8 cellular contexts compared by ENCODE assay signal in genomic region chr6:109477725-109478124, GRCh38. TPM values are rescaled to one million over a fixed set of nuclear protein-coding genes. Genes with fewer than 3 reads are reported as not detected.
DNase-seq lines count a peak whose midpoint lies in the region; ATAC-seq and TF ChIP-seq lines count a peak whose summit lies in the region.

No MANE protein-coding gene starts in this region.

- peak overlapping the region; percentile 86 for H3K27ac Mint-ChIP-seq in T-cell

- H2AFZ ChIP-seq in mesenchymal stem cell (ENCODE audit: low read depth, low read length) = no peak overlapping the region

- H3K4me3 ChIP-seq in GM12865 (ENCODE audit: low read depth, low read length) (peak overlapping the region; percentile 65), HFF-Myc (replicated peaks; ENCODE audit: low read depth, low read length) (peak overlapping the region; percentile 35), mesenchymal stem cell (ENCODE audit: insufficient read depth in 1 of 2, low read depth in 1 of 2, low read length in 2 of 2) (peak overlapping the region in 1 of 2 experiments; percentile 70)

- no peak overlapping the region for H4K91ac ChIP-seq in mesenchymal stem cell (ENCODE audit: low read length)

- H3K27ac ChIP-seq in mesenchymal stem cell (ENCODE audit: low read length, poor library complexity, severe bottlenecking) = peak overlapping the region; percentile 90

- POLR2A ChIA-PET in T-cell (lab: Charles Lee) = interaction anchor here in 1 of 2 donors (0.6 kb wide), 1 partner anchor 14 kb away, joined by 3 read pairs; no protein-coding TSS in a partner anchor

- H3K4me2 ChIP-seq in mesenchymal stem cell (ENCODE audit: low read length, poor library complexity, severe bottlenecking) = peak overlapping the region; percentile 47

- H3K4me3 Mint-ChIP-seq in T-cell = peak overlapping the region; percentile 77 to 93 (median 89)

- no peak overlapping the region for H3K18ac ChIP-seq in mesenchymal stem cell (ENCODE audit: low read depth in 1 of 2, low read length in 2 of 2)

- H2BK15ac ChIP-seq in mesenchymal stem cell (ENCODE audit: low read depth, poor library complexity, severe bottlenecking) = no peak overlapping the region

- H3K23ac ChIP-seq in mesenchymal stem cell (ENCODE audit: low read length in 2 of 2) = no peak overlapping the region

- no peak overlapping the region for H4K8ac ChIP-seq in mesenchymal stem cell (ENCODE audit: low read length)

- no peaks in the 10 kb centered on the region for H3K9me3 ChIP-seq in mesenchymal stem cell (ENCODE audit: control insufficient read depth, low read length)

- H3K36me3 ChIP-seq in mesenchymal stem cell (ENCODE audit: control insufficient read depth in 1 of 2, insufficient read depth in 2 of 2, low read depth in 1 of 2, low read length in 2 of 2) = peaks cover 26 to 75% of the 10 kb centered on the region in 2 experiments

- ATAC-seq in T-cell (replicated peaks in 1 of 4) (no peak), HG03378 (IDR thresholded peaks at IDR 0.05; ENCODE audit: unreplicated experiment) (no peak)

- H3K4me1 Mint-ChIP-seq in T-cell = peaks cover 77 to 84% (median 80%) of the 10 kb centered on the region in 3 donors

- no peaks in the 10 kb centered on the region for H3K9me3 Mint-ChIP-seq in T-cell

- H2BK12ac ChIP-seq in mesenchymal stem cell (ENCODE audit: low read length in 2 of 2) = no peak overlapping the region

- no peak for DNase-seq in GM12865 (ENCODE audit: low read depth)
- no peak for DNase-seq in HFF-Myc (ENCODE audit: extremely low read depth, low read depth)
- DNase-seq in T-cell = no peak
- no peak for DNase-seq in mesenchymal stem cell
- no peak for DNase-seq in NCI-H774 (lab: John Stamatoyannopoulos, UW)
- DNase-seq in D341Med (ENCODE audit: low spot score) = no peak
- DNase-seq in SW 1271 (lab: John Stamatoyannopoulos, UW) = no peak

- CTCF ChIA-PET in T-cell (lab: Charles Lee) = interaction anchor here (0.6 to 1.5 kb wide), 4 partner anchors 13 to 46 kb away, joined by 3 to 5 read pairs (median 4); partner anchors contain the start of gene MICAL1 (in 1 of the 2)

- H3K4ac ChIP-seq in mesenchymal stem cell (ENCODE audit: low read depth in 1 of 2, low read length in 2 of 2) = no peak overlapping the region

- WGBS in mesenchymal stem cell = 81% methylated on average over 1 of the region's 2 CpGs

- H2AK5ac ChIP-seq in mesenchymal stem cell (ENCODE audit: low read length, severe bottlenecking) = peak overlapping the region; percentile 50

- H2BK120ac ChIP-seq in mesenchymal stem cell (ENCODE audit: low read depth, low read length) = no peak overlapping the region

- no peak overlapping the region for H2BK5ac ChIP-seq in mesenchymal stem cell (ENCODE audit: low read depth, low read length, poor library complexity, severe bottlenecking)

- H3K9ac ChIP-seq in mesenchymal stem cell (ENCODE audit: low read length) = peak overlapping the region; percentile 86

- H3K4me1 ChIP-seq in mesenchymal stem cell (ENCODE audit: control insufficient read depth, insufficient read depth, low read depth, low read length) = peaks cover 22% of the 10 kb centered on the region

- no peaks in the 10 kb centered on the region for H3K27me3 ChIP-seq in mesenchymal stem cell (ENCODE audit: control insufficient read depth in 1 of 2, insufficient read depth in 1 of 2, low read length in 2 of 2)

- TF ChIP-seq CTCF in GM12865 (IDR thresholded peaks at IDR 0.05; ENCODE audit: insufficient read depth, low read depth, low read length, missing control alignments) = no peak
- TF ChIP-seq CTCF in HFF-Myc (IDR thresholded peaks at IDR 0.05; ENCODE audit: low read depth, low read length, missing control alignments) = no peak

- H3K79me1 ChIP-seq in mesenchymal stem cell (replicated peaks; ENCODE audit: low read length, poor library complexity, severe bottlenecking) = peaks cover 30% of the 10 kb centered on the region

- H3K14ac ChIP-seq in mesenchymal stem cell (ENCODE audit: low read length in 2 of 2) = no peak overlapping the region

- H3K36me3 Mint-ChIP-seq in T-cell = peaks cover 72% of the 10 kb centered on the region

- no peaks in the 10 kb centered on the region for H3K27me3 Mint-ChIP-seq in T-cell

RNA-seq across cellular contexts. Expression of gene ZBTB24, which starts 5.3 kb away (rescaled TPM):
- total RNA-seq in T-cell = 10 to 100 TPM; 14.1 to 21.2 (median 19.5) TPM
- polyA plus RNA-seq in mesenchymal stem cell (2013, experiment 1 of 2) = 3.7 TPM
- polyA plus RNA-seq in mesenchymal stem cell (2013, experiment 2 of 2) = 3.7 TPM

RNA-seq across cellular contexts. Expression of gene MICAL1, which starts 22.2 kb away (rescaled TPM):
- 100 to 1,000 TPM in 1 of 5 donors, 10 to 100 TPM in 4; 81.9 to 108 (median 89.5) TPM for total RNA-seq in T-cell
- polyA plus RNA-seq in mesenchymal stem cell (2013, experiment 1 of 2) = 25.7 TPM
- 24.6 TPM for polyA plus RNA-seq in mesenchymal stem cell (2013, experiment 2 of 2)

RNA-seq across cellular contexts. Expression of gene SMPD2, which starts 37.2 kb away (rescaled TPM):
- total RNA-seq in T-cell = 10 to 100 TPM; 21.1 to 36.7 (median 23.7) TPM
- polyA plus RNA-seq in mesenchymal stem cell (2013, experiment 1 of 2) = 4.7 TPM
- 5.0 TPM for polyA plus RNA-seq in mesenchymal stem cell (2013, experiment 2 of 2)

RNA-seq across cellular contexts. Expression of gene PPIL6, which starts 37.3 kb away (rescaled TPM):
- 1 to 10 TPM in 1 of 5 donors, under 1 TPM in 4; 0.07 to 1.5 (median 0.38) TPM for total RNA-seq in T-cell
- polyA plus RNA-seq in mesenchymal stem cell (2013, experiment 1 of 2) = 0.73 TPM
- 0.45 TPM for polyA plus RNA-seq in mesenchymal stem cell (2013, experiment 2 of 2)
